In genomic region chr1:228935855-228936727, GRCh38 we compare ENCODE assay signal across 17 cellular contexts.
DNase-seq lines count a peak whose midpoint lies in the region; ATAC-seq, FAIRE-seq and TF ChIP-seq lines count a peak whose summit lies in the region.
"Had no signal": no experiment of that assay in that cellular context is flagged by ENCODE, and none has a peak within 500 bp of the region (broad histone marks: within the 10 kb centered on the region; RNA-seq: fewer than 3 reads in every experiment).

No MANE protein-coding gene starts in this region.

- ATAC-seq in DND-41 (ENCODE audit: insufficient read depth, low read depth) = no peak
- ATAC-seq: activated CD4-positive, CD25-positive, alpha-beta regulatory T cell treated with anti-CD3 and anti-CD28 coated beads, Interleukin-2, amount 50 U/mL, for 24 hours; activated T-cell treated with anti-CD3 and anti-CD28 coated beads, Interleukin-2, amount 50 U/mL, for 72 hours; left cardiac atrium; natural killer cell had no signal

- DNase-seq in DND-41 (peak; percentile 12), MV-4-11 (lab: John Stamatoyannopoulos, UW) (peak; percentile 77), nephron progenitor cell (no peak), NCI-H2081 treated with DMSO at 0.1 percent for 48 hours (lab: John Stamatoyannopoulos, UW) (no peak), anterior cingulate cortex (lab: John Stamatoyannopoulos, UW) (no peak), D721Med (ENCODE audit: insufficient read length, low spot score) (no peak)
- DNase-seq: activated T-cell treated with anti-CD3 and anti-CD28 coated beads, Interleukin-2, amount 50 U/mL, for 72 hours; COR-L47; dermis blood vessel endothelial cell; H9; left cardiac atrium; natural killer cell; NCI-H2171; stimulated activated CD4-positive, alpha-beta T cell treated with anti-CD3 and anti-CD28 coated beads, Interleukin-4, amount 100 ng/mL, for 1 hour had no signal

- H3K36me3 ChIP-seq in DND-41 (ENCODE audit: insufficient read depth, low read length) = no peaks in the 10 kb centered on the region
- H3K36me3 ChIP-seq: vagina had no signal

- H4K20me1 ChIP-seq in DND-41 (ENCODE audit: insufficient read depth, low read length) = no peaks in the 10 kb centered on the region

- TF ChIP-seq CTCF in DND-41 (IDR thresholded peaks at IDR 0.05; ENCODE audit: borderline replicate concordance, extremely low read depth, low read length, poor library complexity, severe bottlenecking) (no peak), nephron progenitor cell (IDR thresholded peaks at IDR 0.05) (no peak), D721Med (IDR thresholded peaks at IDR 0.05; ENCODE audit: insufficient read depth, missing control alignments) (no peak)

- H3K4me2 ChIP-seq in DND-41 (ENCODE audit: insufficient read depth, low read length) = no peak overlapping the region

- no peak for FAIRE-seq in D721Med (lab: Jason Lieb, UNC)

- peaks cover 5% of the 10 kb centered on the region for H3K4me1 ChIP-seq in DND-41 (ENCODE audit: insufficient read depth, low read length)

- no peak overlapping the region for H3K27ac ChIP-seq in DND-41 (ENCODE audit: low read length)
- H3K27ac ChIP-seq: vagina had no signal

- no peak overlapping the region for H3K27ac Mint-ChIP-seq in activated naive CD8-positive, alpha-beta T cell
- peak overlapping the region; percentile 48 for H3K27ac Mint-ChIP-seq in nephron progenitor cell
- H3K27ac Mint-ChIP-seq: activated T-cell treated with anti-CD3 and anti-CD28 coated beads, Interleukin-2, amount 50 U/mL, for 72 hours; natural killer cell had no signal

- no peak overlapping the region for H3K9ac ChIP-seq in DND-41 (ENCODE audit: low read depth, low read length)

- no peaks in the 10 kb centered on the region for H3K9me3 Mint-ChIP-seq in activated naive CD8-positive, alpha-beta T cell (ENCODE audit: low read depth)
- no peaks in the 10 kb centered on the region for H3K9me3 Mint-ChIP-seq in nephron progenitor cell
- H3K9me3 Mint-ChIP-seq: activated T-cell treated with anti-CD3 and anti-CD28 coated beads, Interleukin-2, amount 50 U/mL, for 72 hours; natural killer cell had no signal

- no peak overlapping the region for H3K4me3 ChIP-seq in DND-41 (ENCODE audit: low read depth in 1 of 2, low read length in 2 of 2)
- H3K4me3 ChIP-seq: vagina had no signal

- H3K79me2 ChIP-seq in DND-41 (ENCODE audit: insufficient read depth, low read length) = no peaks in the 10 kb centered on the region

- no peak overlapping the region for H2AFZ ChIP-seq in DND-41 (ENCODE audit: low read depth, low read length)

- peaks cover 43% of the 10 kb centered on the region for H3K4me1 Mint-ChIP-seq in activated naive CD8-positive, alpha-beta T cell (ENCODE audit: low read depth)
- H3K4me1 Mint-ChIP-seq in nephron progenitor cell = peaks cover 64% of the 10 kb centered on the region

- H3K9me3 ChIP-seq in DND-41 (ENCODE audit: insufficient read depth, low read length, severe bottlenecking) = no peaks in the 10 kb centered on the region
- H3K9me3 ChIP-seq: vagina had no signal

- no peaks in the 10 kb centered on the region for H3K36me3 Mint-ChIP-seq in activated naive CD8-positive, alpha-beta T cell
- no peaks in the 10 kb centered on the region for H3K36me3 Mint-ChIP-seq in nephron progenitor cell (ENCODE audit: low read depth)
- H3K36me3 Mint-ChIP-seq: natural killer cell had no signal

- H3K27me3 Mint-ChIP-seq in activated naive CD8-positive, alpha-beta T cell = no peaks in the 10 kb centered on the region
- peaks cover 7% of the 10 kb centered on the region for H3K27me3 Mint-ChIP-seq in nephron progenitor cell (ENCODE audit: low read depth, poor library complexity)

- H3K4me3 Mint-ChIP-seq in activated naive CD8-positive, alpha-beta T cell = peak overlapping the region; percentile 21
- H3K4me3 Mint-ChIP-seq in nephron progenitor cell = no peak overlapping the region
- H3K4me3 Mint-ChIP-seq: activated T-cell treated with anti-CD3 and anti-CD28 coated beads, Interleukin-2, amount 50 U/mL, for 72 hours; H9; natural killer cell had no signal

- H3K27me3 ChIP-seq in DND-41 (ENCODE audit: insufficient read depth, low read length, poor library complexity) = peaks cover 3% of the 10 kb centered on the region
- H3K27me3 ChIP-seq: vagina had no signal

Comparison
In these comparisons a context has a peak if more than half of its experiments do, and no peak if none do; other contexts are left out.
1. DNase-seq: peak in DND-41 (single experiment) and MV-4-11 (single experiment); none in nephron progenitor cell (single experiment), NCI-H2081 treated with DMSO at 0.1 percent for 48 hours (single experiment), anterior cingulate cortex (0 of 58) and D721Med (single experiment).